19 cellular contexts compared by ENCODE assay signal in the genomic region with DNA sequence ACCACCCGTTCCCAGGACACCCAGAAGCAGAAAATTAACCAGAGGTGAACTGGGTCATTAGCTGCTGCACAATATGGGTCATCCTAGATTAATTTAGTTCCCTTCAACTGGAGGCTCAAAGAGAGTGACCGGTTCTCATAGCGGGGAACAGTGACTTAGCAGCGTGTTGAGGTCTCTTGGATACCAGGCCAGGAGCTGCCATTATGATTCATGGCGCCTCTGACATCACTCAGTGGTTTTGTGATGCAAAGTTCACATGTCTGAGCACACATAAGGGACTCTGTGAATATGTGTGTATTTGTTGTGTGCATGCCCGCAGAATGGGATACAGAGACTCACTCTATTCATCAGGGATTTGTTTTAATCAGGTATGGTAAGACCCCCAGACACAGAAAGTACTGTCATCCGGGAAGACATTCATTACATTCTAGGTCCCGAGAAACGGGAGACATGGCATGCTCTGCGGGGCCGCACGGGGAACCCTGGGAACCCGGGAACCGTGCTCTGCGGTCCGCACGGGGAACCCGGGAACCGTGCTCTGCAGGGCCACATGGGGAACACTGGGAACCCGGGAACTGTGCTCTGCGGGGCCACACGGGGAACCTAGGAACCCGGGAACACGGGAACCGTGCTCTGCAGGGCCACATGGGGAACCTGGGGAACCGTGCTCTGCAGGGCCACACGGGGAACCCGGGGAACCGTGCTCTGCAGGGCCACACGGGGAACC.
"Had no signal": no experiment of that assay in that cellular context is flagged by ENCODE, and none has a peak within 500 bp of the region (broad histone marks: within the 10 kb centered on the region; RNA-seq: fewer than 3 reads in every experiment).

No MANE protein-coding gene starts in this region.

- H3K27ac Mint-ChIP-seq: activated naive CD8-positive, alpha-beta T cell treated with anti-CD3 and anti-CD28 coated beads, Interleukin-2, amount 10 ng/mL, durations not matched to agents 7 days and 5 days; dendritic cell treated with granulocyte-macrophage colony-stimulating factor and Interleukin-4, amounts not matched to agents 40 ng/mL and 50 ng/mL, for 4 days; effector memory CD8-positive, alpha-beta T cell; naive thymus-derived CD4-positive, alpha-beta T cell; T-helper 2 cell treated with Interferon-gamma antibody and Interleukin-4, amounts not matched to agents 5 μg/mL and 100 μg/mL, for 36 hours had no signal

- H3K27me3 ChIP-seq: breast epithelium, gastroesophageal sphincter, transverse colon, vagina had no signal

- H3K4me1 Mint-ChIP-seq: naive thymus-derived CD4-positive, alpha-beta T cell had no signal

- DNase-seq: activated CD4-positive, alpha-beta T cell treated with anti-CD3 and anti-CD28 coated beads, Interleukin-2, amount 50 U/mL, for 1 hour; activated naive CD4-positive, alpha-beta T cell; activated naive CD8-positive, alpha-beta T cell treated with anti-CD3 and anti-CD28 coated beads, Interleukin-2, amount 10 ng/mL, durations not matched to agents 7 days and 5 days; activated T-cell treated with anti-CD3 and anti-CD28 coated beads for 4 hours; cerebellar nuclear complex; effector memory CD8-positive, alpha-beta T cell; mucosa of descending colon; naive thymus-derived CD4-positive, alpha-beta T cell; stimulated activated CD4-positive, alpha-beta T cell treated with anti-CD3 and anti-CD28 coated beads, Interleukin-15, amount 100 ng/mL, for 24 hours; stimulated activated CD4-positive, alpha-beta T cell treated with anti-CD3 and anti-CD28 coated beads, Interleukin-4, amount 100 ng/mL, for 1 hour; stimulated activated naive CD4-positive, alpha-beta T cell treated with Interleukin-2 at 50 U/mL for 16 hours; transverse colon had no signal

- H3K9me3 Mint-ChIP-seq: activated naive CD8-positive, alpha-beta T cell treated with anti-CD3 and anti-CD28 coated beads, Interleukin-2, amount 10 ng/mL, durations not matched to agents 7 days and 5 days; dendritic cell treated with granulocyte-macrophage colony-stimulating factor and Interleukin-4, amounts not matched to agents 40 ng/mL and 50 ng/mL, for 4 days; effector memory CD8-positive, alpha-beta T cell; naive thymus-derived CD4-positive, alpha-beta T cell; T-helper 2 cell treated with Interferon-gamma antibody and Interleukin-4, amounts not matched to agents 5 μg/mL and 100 μg/mL, for 36 hours had no signal

- H3K4me3 Mint-ChIP-seq: activated naive CD8-positive, alpha-beta T cell treated with anti-CD3 and anti-CD28 coated beads, Interleukin-2, amount 10 ng/mL, durations not matched to agents 7 days and 5 days; dendritic cell treated with granulocyte-macrophage colony-stimulating factor and Interleukin-4, amounts not matched to agents 40 ng/mL and 50 ng/mL, for 4 days; effector memory CD8-positive, alpha-beta T cell; naive thymus-derived CD4-positive, alpha-beta T cell; T-helper 2 cell treated with Interferon-gamma antibody and Interleukin-4, amounts not matched to agents 5 μg/mL and 100 μg/mL, for 36 hours had no signal

- FAIRE-seq: islet of Langerhans had no signal

- H3K9me3 ChIP-seq: breast epithelium, gastroesophageal sphincter, mucosa of descending colon, transverse colon, vagina had no signal

- H3K4me3 ChIP-seq: breast epithelium, gastroesophageal sphincter, mucosa of descending colon, transverse colon, vagina had no signal

- H3K4me1 ChIP-seq: breast epithelium, transverse colon had no signal

- H3K36me3 Mint-ChIP-seq: activated naive CD8-positive, alpha-beta T cell treated with anti-CD3 and anti-CD28 coated beads, Interleukin-2, amount 10 ng/mL, durations not matched to agents 7 days and 5 days; naive thymus-derived CD4-positive, alpha-beta T cell had no signal

- ATAC-seq: activated CD4-positive, CD25-positive, alpha-beta regulatory T cell treated with anti-CD3 and anti-CD28 coated beads, Interleukin-2, amount 50 U/mL, for 24 hours; effector memory CD8-positive, alpha-beta T cell; gastroesophageal sphincter; mucosa of descending colon; naive thymus-derived CD4-positive, alpha-beta T cell had no signal

- H3K36me3 ChIP-seq: breast epithelium, gastroesophageal sphincter, transverse colon, vagina had no signal

- H3K27ac ChIP-seq: breast epithelium, gastroesophageal sphincter, transverse colon, vagina had no signal
